19 cellular contexts compared by ENCODE assay signal in genomic region chr11:19753451-19754041, GRCh38. TPM values are rescaled to one million over a fixed set of nuclear protein-coding genes. Genes with fewer than 3 reads are reported as not detected.
DNase-seq lines count a peak whose midpoint lies in the region; ATAC-seq, FAIRE-seq and TF ChIP-seq lines count a peak whose summit lies in the region.
"Had no signal": no experiment of that assay in that cellular context is flagged by ENCODE, and none has a peak within 500 bp of the region (broad histone marks: within the 10 kb centered on the region; RNA-seq: fewer than 3 reads in every experiment).

No MANE protein-coding gene starts in this region.

- H3K9me1 ChIP-seq in IMR-90 (ENCODE audit: insufficient read depth, low read length) = peaks cover 7% of the 10 kb centered on the region; the same call in 1 of the 2 replicates

- H3K23ac ChIP-seq in IMR-90 (ENCODE audit: low read depth, low read length) (no peak overlapping the region), trophoblast cell (ENCODE audit: low read length) (no peak overlapping the region)

- H3K27me3 Mint-ChIP-seq in WTC11 (ENCODE audit: low read depth) = peaks cover 4% of the 10 kb centered on the region; the same call in 1 of the 2 replicates

- no peak overlapping the region for H3K4ac ChIP-seq in IMR-90 (ENCODE audit: low read depth, low read length)
- H3K4ac ChIP-seq in trophoblast cell (ENCODE audit: low read depth, low read length) = no peak overlapping the region

- CTCF ChIA-PET in IMR-90 (lab: Yijun Ruan, JAX) (interaction anchor here (2.0 kb wide), 1 partner anchor 10 kb away, joined by 7 read pairs; no protein-coding TSS in a partner anchor), WTC11 (lab: Charles Lee) (interaction anchor here (0.7 to 2.5 kb wide), 6 partner anchors 10 to 374 kb away, joined by 3 to 11 read pairs (median 4); no protein-coding TSS in a partner anchor), HepG2 (lab: Yijun Ruan, JAX; ENCODE audit: low intra/inter-chr PET ratio, low total read pairs) (no interaction called here)

- H3K14ac ChIP-seq in IMR-90 (replicated peaks; ENCODE audit: low read depth, low read length) (no peak overlapping the region), trophoblast cell (ENCODE audit: low read length) (no peak overlapping the region)

- DNase-seq in DMS79 (lab: John Stamatoyannopoulos, UW) (peak; percentile 82), IMR-90 (peak; percentile 38), WTC11 (ENCODE audit: low spot score) (no peak), trophoblast cell (peak; percentile 28 to 81), NOMO-1 treated with dmso at 0.1 percent for 144 hours (lab: John Stamatoyannopoulos, UW; ENCODE audit: unreplicated experiment) (no peak), GF-D8 (lab: John Stamatoyannopoulos, UW) (no peak), HepG2 (ENCODE audit: low spot score) (no peak)
- DNase-seq: activated CD4-positive, alpha-beta T cell treated with anti-CD3 and anti-CD28 coated beads for 48 hours; activated CD8-positive, alpha-beta memory T cell treated with anti-CD3 and anti-CD28 coated beads, Interleukin-2, amount 50 U/mL, for 4 hours; activated naive CD4-positive, alpha-beta T cell; immature natural killer cell; NCI-H345; retina; SJCRH30; T-helper 9 cell had no signal

- no peak overlapping the region for H2BK20ac ChIP-seq in IMR-90 (ENCODE audit: low read depth, low read length)

- H2BK120ac ChIP-seq in IMR-90 (ENCODE audit: low read depth, low read length) = no peak overlapping the region
- no peak overlapping the region for H2BK120ac ChIP-seq in trophoblast cell (ENCODE audit: insufficient read depth, low read length, poor library complexity)

- H2BK15ac ChIP-seq in IMR-90 (ENCODE audit: low read depth, low read length) = no peak overlapping the region

- TF ChIP-seq EP300 in HepG2 (IDR thresholded peaks at IDR 0.05; ENCODE audit: low read depth in 2 of 2, low read length in 2 of 2) (no peak), HepG2 (CRISPR knock-in tag; IDR thresholded peaks at IDR 0.05; ENCODE audit: borderline replicate concordance) (no peak)

- H3K4me1 ChIP-seq in IMR-90 (ENCODE audit: control insufficient read depth, insufficient read depth, low read length) (peaks cover 5% of the 10 kb centered on the region; the same call in 1 of the 2 replicates), trophoblast cell (ENCODE audit: control insufficient read depth in 1 of 2, insufficient read depth in 2 of 2, low read length in 2 of 2) (no peaks in the 10 kb centered on the region), HepG2 (ENCODE audit: insufficient read depth, low read length) (no peaks in the 10 kb centered on the region)
- H3K4me1 ChIP-seq: SJCRH30 had no signal

- BruUV-seq in IMR-90 (replicated peaks; lab: Mats Ljungman, UMichigan) = no TSS peak
- BruUV-seq in HepG2 (replicated peaks; lab: Mats Ljungman, UMichigan) = no TSS peak

- no peak overlapping the region for H3K27ac Mint-ChIP-seq in WTC11
- H3K27ac Mint-ChIP-seq: IgD-negative memory B cell, immature natural killer cell had no signal

- no peak for TF ChIP-seq POLR2A in IMR-90 (IDR thresholded peaks at IDR 0.05; ENCODE audit: low read depth, low read length)
- no peak for TF ChIP-seq POLR2A in HepG2 (IDR thresholded peaks at IDR 0.05; ENCODE audit: insufficient read depth in 1 of 2, low read depth in 2 of 2, low read length in 2 of 2)

- H3K36me3 Mint-ChIP-seq in WTC11 = no peaks in the 10 kb centered on the region
- H3K36me3 Mint-ChIP-seq: IgD-negative memory B cell, immature natural killer cell had no signal

- no peak for TF ChIP-seq RAD21 in IMR-90 (IDR thresholded peaks at IDR 0.05; ENCODE audit: low read length)
- TF ChIP-seq RAD21 in HepG2 (CRISPR knock-in tag; IDR thresholded peaks at IDR 0.05) = no peak

- H3K4me3 Mint-ChIP-seq in WTC11 = no peak overlapping the region
- H3K4me3 Mint-ChIP-seq: IgD-negative memory B cell, immature natural killer cell, neural crest cell had no signal

- intact Hi-C loops in IMR-90 (cut with micrococcal nuclease) = loop anchor here (10.0 kb wide), 1 partner anchor 381 kb away; no protein-coding TSS in a partner anchor
- intact Hi-C loops in HepG2 (cut with micrococcal nuclease; ENCODE audit: unreplicated experiment) = no loop called here

- peaks cover 6% of the 10 kb centered on the region; the same call in 1 of the 2 replicates for H3K9me3 Mint-ChIP-seq in WTC11
- H3K9me3 Mint-ChIP-seq: IgD-negative memory B cell, immature natural killer cell had no signal

- no peak overlapping the region for H4K5ac ChIP-seq in IMR-90 (ENCODE audit: low read depth, low read length)

- TF ChIP-seq CTCF in IMR-90 (conservative IDR thresholded peaks at IDR 0.05; ENCODE audit: low read depth, low read length) = no peak
- TF ChIP-seq CTCF in WTC11 (IDR thresholded peaks at IDR 0.05) = no peak
- TF ChIP-seq CTCF in HepG2 (CRISPR knock-in tag; IDR thresholded peaks at IDR 0.05) = no peak

- H2AK5ac ChIP-seq in IMR-90 (ENCODE audit: low read depth, low read length) = no peak overlapping the region
- no peak overlapping the region for H2AK5ac ChIP-seq in trophoblast cell (ENCODE audit: low read length)

- H4K12ac ChIP-seq in trophoblast cell (ENCODE audit: low read depth, low read length) = no peak overlapping the region

- no peak for ATAC-seq in IMR-90 (ENCODE audit: low read depth)
- ATAC-seq in WTC11 = peak; percentile 67
- ATAC-seq in HepG2 = no peak
- ATAC-seq in GM18502 (IDR thresholded peaks at IDR 0.05; ENCODE audit: poor library complexity, unreplicated experiment) = no peak

- H2AFZ ChIP-seq in IMR-90 (replicated peaks; ENCODE audit: low read length, poor library complexity) (no peak overlapping the region), trophoblast cell (ENCODE audit: insufficient read depth, low read length, poor library complexity) (no peak overlapping the region), HepG2 (ENCODE audit: low read length) (no peak overlapping the region)

- H3K27me3 ChIP-seq in IMR-90 (ENCODE audit: control insufficient read depth, insufficient read depth, low read length) (no peaks in the 10 kb centered on the region), trophoblast cell (ENCODE audit: insufficient read depth, low read length) (no peaks in the 10 kb centered on the region), HepG2 (ENCODE audit: control insufficient read depth in 1 of 2, insufficient read depth in 2 of 2, low read length in 2 of 2) (peaks cover 5 to 28% of the 10 kb centered on the region in 2 experiments; a peak in 3 of 5 replicates)
- H3K27me3 ChIP-seq: SJCRH30 had no signal

- no peak for FAIRE-seq in HepG2 (lab: Jason Lieb, UNC)
- FAIRE-seq: colon had no signal

- H3K9ac ChIP-seq in IMR-90 (ENCODE audit: low read depth, low read length) (no peak overlapping the region), trophoblast cell (ENCODE audit: low read length) (no peak overlapping the region), HepG2 (ENCODE audit: insufficient read depth, low read depth, low read length) (no peak overlapping the region)

- dilution Hi-C loops in IMR-90 (cut with HindIII; ENCODE audit: low sequenced_read_pairs, unreplicated experiment) = no loop called here

- H4K8ac ChIP-seq in IMR-90 (ENCODE audit: low read depth in 2 of 2, low read length in 2 of 2) (no peak overlapping the region), trophoblast cell (ENCODE audit: low read depth, low read length) (no peak overlapping the region)

- H4K91ac ChIP-seq in IMR-90 (ENCODE audit: insufficient read depth, low read depth, low read length) (no peak overlapping the region), trophoblast cell (ENCODE audit: low read depth, low read length) (no peak overlapping the region)

- H3K79me1 ChIP-seq in IMR-90 (ENCODE audit: low read depth in 1 of 2, low read length in 2 of 2) (peaks cover 60 to 69% of the 10 kb centered on the region in 2 experiments), trophoblast cell (ENCODE audit: low read length) (no peaks in the 10 kb centered on the region)

- no peak overlapping the region for H3K27ac ChIP-seq in IMR-90 (ENCODE audit: insufficient read depth, low read length)
- H3K27ac ChIP-seq in trophoblast cell (ENCODE audit: low read depth, low read length) = no peak overlapping the region
- no peak overlapping the region for H3K27ac ChIP-seq in HepG2 (ENCODE audit: extremely low read length, insufficient read depth, low read length)
- H3K27ac ChIP-seq: SJCRH30 had no signal

- no peak overlapping the region for H3K4me3 ChIP-seq in IMR-90 (ENCODE audit: insufficient read depth, low read depth, low read length)
- H3K4me3 ChIP-seq in trophoblast cell (ENCODE audit: low read depth, low read length) = no peak overlapping the region
- no peak overlapping the region for H3K4me3 ChIP-seq in HepG2 (replicated peaks in 1 of 3; ENCODE audit: insufficient read depth in 1 of 3, low read depth in 2 of 3, low read length in 3 of 3)
- H3K4me3 ChIP-seq: SJCRH30 had no signal

- no peak overlapping the region for H2BK12ac ChIP-seq in trophoblast cell (ENCODE audit: low read length)

- 100% methylated on average over 2 of the region's 4 CpGs; no CpG with 5 or more reads in 1 of the 2 experiments for WGBS in IMR-90 (ENCODE audit: extremely low coverage in 2 of 2, insufficient read length in 1 of 2), 2 experiments
- WGBS in trophoblast cell (ENCODE audit: extremely low coverage, insufficient coverage, insufficient read length) = no CpG with 5 or more reads among the region's 4 CpGs
- WGBS in HepG2 (ENCODE audit: low lambda C conversion rate) = 26% methylated on average over 4 of the region's 4 CpGs

- in situ Hi-C loops in IMR-90 (cut with MboI; ENCODE audit: low sequenced_read_pairs) (loop anchor here (25.0 kb wide), 1 partner anchor 666 kb away; no protein-coding TSS in a partner anchor), HepG2 (cut with HindIII; ENCODE audit: extremely low pct_ligation_motif_present, low pct_unique_long_range_greater_than_20kb) (no loop called here)

- POLR2A ChIA-PET in IMR-90 (lab: Charles Lee; ENCODE audit: unreplicated experiment) = no interaction called here
- POLR2A ChIA-PET in WTC11 (lab: Charles Lee) = no interaction called here
- POLR2A ChIA-PET in HepG2 (lab: Yijun Ruan, JAX) = no interaction called here

- H3K79me2 ChIP-seq in trophoblast cell (ENCODE audit: control insufficient read depth, insufficient read depth, low read length, poor library complexity) (no peaks in the 10 kb centered on the region), HepG2 (ENCODE audit: insufficient read depth, low read length) (no peaks in the 10 kb centered on the region)

- no peak overlapping the region for H3K18ac ChIP-seq in IMR-90 (ENCODE audit: low read depth, low read length)
- H3K18ac ChIP-seq in trophoblast cell (ENCODE audit: low read length) = no peak overlapping the region

- no peak overlapping the region for H3K4me2 ChIP-seq in IMR-90 (ENCODE audit: low read depth, low read length)
- H3K4me2 ChIP-seq in trophoblast cell (ENCODE audit: low read length) = no peak overlapping the region
- H3K4me2 ChIP-seq in HepG2 (ENCODE audit: low read depth, low read length) = no peak overlapping the region

- H4K20me1 ChIP-seq in IMR-90 (ENCODE audit: insufficient read depth, low read length) (peaks cover 58% of the 10 kb centered on the region), HepG2 (ENCODE audit: insufficient read depth, low read length) (no peaks in the 10 kb centered on the region)

- peaks cover 29% of the 10 kb centered on the region for H3K4me1 Mint-ChIP-seq in WTC11
- H3K4me1 Mint-ChIP-seq: IgD-negative memory B cell, immature natural killer cell had no signal

- H3K36me3 ChIP-seq in IMR-90 (ENCODE audit: control insufficient read depth, insufficient read depth, low read length) (peaks cover 2% of the 10 kb centered on the region), trophoblast cell (ENCODE audit: control insufficient read depth in 1 of 2, insufficient read depth in 2 of 2, low read length in 2 of 2) (no peaks in the 10 kb centered on the region), HepG2 (replicated peaks in 1 of 2; ENCODE audit: control insufficient read depth in 1 of 2, insufficient read depth in 2 of 2, low read length in 2 of 2) (no peaks in the 10 kb centered on the region)

- no peak overlapping the region for H2AK9ac ChIP-seq in IMR-90 (replicated peaks; ENCODE audit: low read depth, low read length, poor library complexity)

- no peak overlapping the region for H3K56ac ChIP-seq in IMR-90 (ENCODE audit: extremely low read depth, insufficient read depth, low read length)

- no peaks in the 10 kb centered on the region for H3K9me3 ChIP-seq in IMR-90 (ENCODE audit: control insufficient read depth, insufficient read depth, low read length)
- peaks cover 1% of the 10 kb centered on the region for H3K9me3 ChIP-seq in trophoblast cell (ENCODE audit: insufficient read depth, low read depth, low read length)
- no peaks in the 10 kb centered on the region for H3K9me3 ChIP-seq in HepG2 (ENCODE audit: low read length)
- H3K9me3 ChIP-seq: SJCRH30 had no signal

- H2BK5ac ChIP-seq in IMR-90 (ENCODE audit: low read depth, low read length, poor library complexity, severe bottlenecking) (no peak overlapping the region), trophoblast cell (ENCODE audit: low read depth, low read length, poor library complexity) (no peak overlapping the region)

RNA-seq across cellular contexts. Expression of gene NAV2, which starts 40.9 kb away (rescaled TPM):
- total RNA-seq in IMR-90 (2012; rRNA removed) = 4.5 and 4.7 TPM in 2 replicates
- 12.3 and 12.6 TPM in 2 replicates for polyA plus RNA-seq in IMR-90 (2012; rRNA removed)
- polyA plus RNA-seq in IMR-90 (2012; cell fraction: cytosol; rRNA removed) = 4.9 and 7.2 TPM in 2 replicates
- 50.0 and 63.2 TPM in 2 replicates for polyA plus RNA-seq in IMR-90 (2012; cell fraction: nucleus; rRNA removed; ENCODE audit: low replicate concordance)
- total RNA-seq in WTC11 (2021) = 41.8 to 44.5 TPM (median 42.8 TPM) in 3 replicates
- 36.1 and 37.2 TPM in 2 replicates for polyA plus RNA-seq in trophoblast cell (2013)
- total RNA-seq in HepG2 (2016; rRNA removed; fragmentation: Illumina TruSeq; extraction: Trizol) = 9.3 and 17.8 TPM in 2 replicates
- total RNA-seq in HepG2 (2016; cell fraction: cytosol; rRNA removed; fragmentation: Illumina TruSeq; extraction: Trizol; ENCODE audit: low read depth) = 1.8 and 2.1 TPM in 2 replicates
- 7.9 and 14.7 TPM in 2 replicates for total RNA-seq in HepG2 (2016; cell fraction: insoluble cytoplasmic fraction; rRNA removed; fragmentation: Illumina TruSeq; extraction: Trizol)
- total RNA-seq in HepG2 (2016; cell fraction: membrane; rRNA removed; fragmentation: Illumina TruSeq; extraction: Trizol) = 4.4 and 5.0 TPM in 2 replicates
- total RNA-seq in HepG2 (2016; cell fraction: nucleus; rRNA removed; fragmentation: Illumina TruSeq; extraction: Trizol) = 16.8 and 17.5 TPM in 2 replicates
- 31.8 and 34.6 TPM in 2 replicates for polyA plus RNA-seq in HepG2 (2011; rRNA removed)
- 14.2 and 15.5 TPM in 2 replicates for polyA plus RNA-seq in HepG2 (2011; cell fraction: cytosol; rRNA removed)
- polyA plus RNA-seq in HepG2 (2011; cell fraction: nucleus; rRNA removed) = 60.9 and 76.1 TPM in 2 replicates
- polyA plus RNA-seq in HepG2 (2012) = 17.0 and 25.6 TPM in 2 replicates
- polyA plus RNA-seq in HepG2 (2016; cell fraction: cytosol; fragmentation: Illumina TruSeq; extraction: Trizol; ENCODE audit: low read depth) = 0.25 and 0.33 TPM in 2 replicates
- 6.9 and 9.3 TPM in 2 replicates for polyA plus RNA-seq in HepG2 (2016; cell fraction: insoluble cytoplasmic fraction; fragmentation: Illumina TruSeq; extraction: Trizol; ENCODE audit: low read depth)
- polyA plus RNA-seq in HepG2 (2016; cell fraction: membrane; fragmentation: Illumina TruSeq; extraction: Trizol; ENCODE audit: low read depth) = 0.58 TPM in 2 replicates
- polyA plus RNA-seq in HepG2 (2016; cell fraction: nucleus; fragmentation: Illumina TruSeq; extraction: Trizol; ENCODE audit: insufficient read depth, low read depth) = 14.5 and 14.6 TPM in 2 replicates
- polyA minus RNA-seq in HepG2 (2011; rRNA and poly(A)+ RNA removed; ENCODE audit: low replicate concordance) = 11.5 and 103 TPM in 2 replicates
- polyA minus RNA-seq in HepG2 (2011; cell fraction: cytosol; rRNA and poly(A)+ RNA removed) = 39.2 and 39.5 TPM in 2 replicates
- polyA minus RNA-seq in HepG2 (2011; cell fraction: nucleus; rRNA and poly(A)+ RNA removed) = 90.6 and 99.7 TPM in 2 replicates

Comparison
In these comparisons a context has a peak if more than half of its experiments do, and no peak if none do; other contexts are left out.
1. DNase-seq: peak in DMS79 (single experiment), IMR-90 (single experiment) and trophoblast cell (2 of 2); none in WTC11 (single experiment), NOMO-1 treated with dmso at 0.1 percent for 144 hours (single experiment), GF-D8 (single experiment) and HepG2 (single experiment).